ENCODE assay signal across 3 cellular contexts in genomic region chr19:5967571-5967970, GRCh38.
TF ChIP-seq lines count a peak whose summit lies in the region.

No MANE protein-coding gene starts in this region.

TF ChIP-seq in SK-N-SH, 30 proteins besides CTCF, POLR2A, EP300 and RAD21 (continued from another document and continues in another):
- TF ChIP-seq ZBTB33 (IDR thresholded peaks at IDR 0.05; ENCODE audit: borderline replicate concordance, low read depth) (no peak), EZH2phosphoT487 (IDR thresholded peaks at IDR 0.05; ENCODE audit: borderline replicate concordance, low read depth) (no peak), USF2 (IDR thresholded peaks at IDR 0.05; ENCODE audit: borderline replicate concordance, low read depth, low read length) (no peak), TAF1 (IDR thresholded peaks at IDR 0.05; ENCODE audit: borderline replicate concordance, low read depth, low read length) (no peak), MEF2A (IDR thresholded peaks at IDR 0.05; ENCODE audit: borderline replicate concordance, low read depth) (no peak), PBX3 (IDR thresholded peaks at IDR 0.05) (no peak), YY1 (IDR thresholded peaks at IDR 0.05; ENCODE audit: low read depth) (no peak), IRF3 (IDR thresholded peaks at IDR 0.05; ENCODE audit: low read depth, low read length) (no peak)

TF ChIP-seq in SK-N-SH treated with all-trans-retinoic acid at 6 μM for 48 hours, 23 proteins besides CTCF, POLR2A, EP300 and RAD21 (continued from another document):
- TF ChIP-seq CREB5 (CRISPR knock-in tag; IDR thresholded peaks at IDR 0.05; ENCODE audit: low read depth) (no peak), ISL1 (CRISPR knock-in tag; IDR thresholded peaks at IDR 0.05) (no peak), ZC3H10 (CRISPR knock-in tag; IDR thresholded peaks at IDR 0.05) (no peak), TCF4 (CRISPR knock-in tag; IDR thresholded peaks at IDR 0.05; ENCODE audit: borderline replicate concordance) (no peak), ZFP3 (CRISPR knock-in tag; IDR thresholded peaks at IDR 0.05) (no peak), PPARA (CRISPR knock-in tag; IDR thresholded peaks at IDR 0.05; ENCODE audit: borderline replicate concordance) (no peak), BACH2 (CRISPR knock-in tag; IDR thresholded peaks at IDR 0.05; ENCODE audit: borderline replicate concordance) (no peak), ZNF8 (CRISPR knock-in tag; IDR thresholded peaks at IDR 0.05) (no peak), RARB (CRISPR knock-in tag; IDR thresholded peaks at IDR 0.05) (no peak), ESRRG (CRISPR knock-in tag; IDR thresholded peaks at IDR 0.05) (no peak), TOX (CRISPR knock-in tag; IDR thresholded peaks at IDR 0.05; ENCODE audit: borderline replicate concordance) (no peak), POU6F1 (CRISPR knock-in tag; IDR thresholded peaks at IDR 0.05; ENCODE audit: borderline replicate concordance, low read depth) (no peak), TSHZ2 (CRISPR knock-in tag; IDR thresholded peaks at IDR 0.05) (no peak), CSDC2 (CRISPR knock-in tag; IDR thresholded peaks at IDR 0.05) (no peak)
TF ChIP-seq in SK-N-SH treated with all-trans-retinoic acid at 6 μM for 48 hours: peak in this region for 0.

TF ChIP-seq in WTC11, 78 proteins besides CTCF, POLR2A, EP300 and RAD21 (continued from another document):
- no peak for TF ChIP-seq E2F5 (CRISPR knock-in tag; IDR thresholded peaks at IDR 0.05)
- TF ChIP-seq MLX (CRISPR knock-in tag; IDR thresholded peaks at IDR 0.05) = no peak
- no peak for TF ChIP-seq ZNF281 (CRISPR knock-in tag; IDR thresholded peaks at IDR 0.05)
- no peak for TF ChIP-seq ZBTB43 (CRISPR knock-in tag; IDR thresholded peaks at IDR 0.05)
- TF ChIP-seq KAT7 (CRISPR knock-in tag; IDR thresholded peaks at IDR 0.05; ENCODE audit: borderline replicate concordance) = no peak
- no peak for TF ChIP-seq TP53 (CRISPR knock-in tag; IDR thresholded peaks at IDR 0.05)
- no peak for TF ChIP-seq SOX15 (CRISPR knock-in tag; IDR thresholded peaks at IDR 0.05)
- no peak for TF ChIP-seq JUN (CRISPR knock-in tag; IDR thresholded peaks at IDR 0.05)
- no peak for TF ChIP-seq IRF1 (CRISPR knock-in tag; IDR thresholded peaks at IDR 0.05)
- no peak for TF ChIP-seq FOXJ3 (CRISPR knock-in tag; IDR thresholded peaks at IDR 0.05; ENCODE audit: borderline replicate concordance)
- TF ChIP-seq ATF3 (CRISPR knock-in tag; conservative IDR thresholded peaks at IDR 0.05) = no peak
- TF ChIP-seq ZNF423 (CRISPR knock-in tag; IDR thresholded peaks at IDR 0.05) = no peak
- TF ChIP-seq IRF2 (CRISPR knock-in tag; IDR thresholded peaks at IDR 0.05; ENCODE audit: borderline replicate concordance, low read depth) = no peak
- no peak for TF ChIP-seq NFYB (CRISPR knock-in tag; conservative IDR thresholded peaks at IDR 0.05; ENCODE audit: low read depth)
- TF ChIP-seq TCF7 (CRISPR knock-in tag; IDR thresholded peaks at IDR 0.05; ENCODE audit: low read depth) = no peak
- TF ChIP-seq ARID4B (CRISPR knock-in tag; IDR thresholded peaks at IDR 0.05; ENCODE audit: borderline replicate concordance) = no peak
- no peak for TF ChIP-seq OVOL2 (CRISPR knock-in tag; IDR thresholded peaks at IDR 0.05; ENCODE audit: borderline replicate concordance)
- no peak for TF ChIP-seq ELF4 (CRISPR knock-in tag; IDR thresholded peaks at IDR 0.05; ENCODE audit: low read depth)
